In genomic region chr15:40445411-40446055, GRCh38 we compare ENCODE assay signal across 14 cellular contexts. TPM values are rescaled to one million over a fixed set of nuclear protein-coding genes. Genes with fewer than 3 reads are reported as not detected.
DNase-seq lines count a peak whose midpoint lies in the region; ATAC-seq and TF ChIP-seq lines count a peak whose summit lies in the region.
"Had no signal": no experiment of that assay in that cellular context is flagged by ENCODE, and none has a peak within 500 bp of the region (broad histone marks: within the 10 kb centered on the region; RNA-seq: fewer than 3 reads in every experiment).

No MANE protein-coding gene starts in this region.

- peak in 1 of 2 donors; percentile 41 for DNase-seq in heart right ventricle
- DNase-seq in left cardiac atrium: no peak
- peak; percentile 50 for DNase-seq in amniotic epithelial cell (ENCODE audit: low read depth)
- peak; percentile 53 for DNase-seq in iris pigment epithelial cell (ENCODE audit: low read depth)
- peak; percentile 32 for DNase-seq in transverse colon
- no peak for DNase-seq in stimulated activated CD4-positive, alpha-beta T cell treated with anti-CD3 and anti-CD28 coated beads, Interleukin-12 subunit alpha, Interleukin-12 subunit beta, amount 100 ng/mL, for 4 hours
- DNase-seq in islet precursor cell: no peak
- DNase-seq in SHP77 (lab: John Stamatoyannopoulos, UW): no peak
- DNase-seq: activated CD4-positive, alpha-beta T cell treated with anti-CD3 and anti-CD28 coated beads for 36 hours; DMS79 treated with DMSO at 0.1 percent for 48 hours; NCI-H1092 treated with DMSO at 0.1 percent for 48 hours; NCI-H82; right cardiac atrium; testis had no signal

- peak in 4 of 8 donors; percentile 16 to 40 (median 38) for ATAC-seq in heart right ventricle
- no peak for ATAC-seq in left cardiac atrium
- ATAC-seq: activated CD4-positive, alpha-beta T cell treated with anti-CD3 and anti-CD28 coated beads for 36 hours; right cardiac atrium had no signal

- WGBS in heart right ventricle, 2 donors: 48 to 60% methylated on average over 10 of the region's 10 CpGs
- WGBS in transverse colon (ENCODE audit: low coverage in 1 of 2), 2 donors: 17 to 31% methylated on average over 2 to 10 of the region's 10 CpGs

- peaks cover 3 to 61% (median 43%) of the 10 kb centered on the region in 9 donors for H3K4me1 ChIP-seq in heart right ventricle
- H3K4me1 ChIP-seq in transverse colon: peaks cover 16 to 52% (median 22%) of the 10 kb centered on the region in 4 donors

- in situ Hi-C loops in transverse colon (cut with MboI; ENCODE audit: low pct_ligation_motif_present in 1 of 4, low pct_unique_long_range_greater_than_20kb in 1 of 4, low sequenced_read_pairs in 3 of 4): no loop called here

- H3K36me3 ChIP-seq in heart right ventricle (no peaks in the 10 kb centered on the region), transverse colon (no peaks in the 10 kb centered on the region)

- TF ChIP-seq CTCF in heart right ventricle (IDR thresholded peaks at IDR 0.05): no peak
- no peak for TF ChIP-seq CTCF in transverse colon (IDR thresholded peaks at IDR 0.05)

- H3K9me3 ChIP-seq in heart right ventricle: no peaks in the 10 kb centered on the region
- H3K9me3 ChIP-seq in transverse colon: no peaks in the 10 kb centered on the region
- H3K9me3 ChIP-seq: testis had no signal

- intact Hi-C loops in heart right ventricle (cut with DNase I): loop anchor here in 3 of 10 donors (2.0 to 10.0 kb wide), 3 partner anchors 59 to 62 kb away; no protein-coding TSS in a partner anchor
- intact Hi-C loops in left cardiac atrium (cut with DNase I): loop anchor here in 1 of 2 donors (10.0 kb wide), 1 partner anchor 59 kb away; no protein-coding TSS in a partner anchor
- intact Hi-C loops in transverse colon (cut with DNase I; ENCODE audit: low total_unique reads): no loop called here

- TF ChIP-seq EP300 in transverse colon (IDR thresholded peaks at IDR 0.05; ENCODE audit: low read depth): no peak

- H3K27ac ChIP-seq in heart right ventricle: peak overlapping the region in 6 of 10 donors; percentile 3 to 58 (median 46)
- H3K27ac ChIP-seq in transverse colon: peak overlapping the region; percentile 2 to 52 (median 26)
- H3K27ac ChIP-seq: testis had no signal

- peaks cover 0 to 9% (median 0%) of the 10 kb centered on the region in 7 donors for H3K27me3 ChIP-seq in heart right ventricle
- no peaks in the 10 kb centered on the region for H3K27me3 ChIP-seq in transverse colon
- H3K27me3 ChIP-seq: testis had no signal

- H3K4me3 ChIP-seq in heart right ventricle (peak overlapping the region in 1 of 10 donors; percentile 0), transverse colon (no peak overlapping the region)
- H3K4me3 ChIP-seq: testis had no signal

- no peak for TF ChIP-seq POLR2A in transverse colon (IDR thresholded peaks at IDR 0.05)

RNA-seq across cellular contexts. Expression of gene BAHD1, which starts 4.8 kb away (rescaled TPM):
- total RNA-seq in heart right ventricle (10 to 100 TPM; 12.1 to 17.8 (median 16.0) TPM), left cardiac atrium (10 to 100 TPM; 14.5 to 14.8 TPM), transverse colon (10 to 100 TPM in 3 of 4 donors, 1 to 10 TPM in 1; 9.0 to 35.5 (median 26.4) TPM)
- 1 to 10 TPM; 8.9 to 9.7 TPM for polyA plus RNA-seq in heart right ventricle

RNA-seq across cellular contexts. Expression of gene CHST14, which starts 25.3 kb away (rescaled TPM):
- total RNA-seq in heart right ventricle (10 to 100 TPM in 2 of 10 donors, 1 to 10 TPM in 8; 5.7 to 11.5 (median 9.0) TPM), left cardiac atrium (10 to 100 TPM in 1 of 2 donors, 1 to 10 TPM in 1; 9.9 to 10.7 TPM), transverse colon (1 to 10 TPM in 3 of 4 donors, not detected in 1; 2.9 to 8.8 (median 4.1) TPM)
- 1 to 10 TPM; 5.3 to 8.8 TPM for polyA plus RNA-seq in heart right ventricle

RNA-seq across cellular contexts. Expression of gene IVD, which starts 39.9 kb away (rescaled TPM):
- 100 to 1,000 TPM in 7 of 10 donors, 10 to 100 TPM in 3; 71.1 to 143 (median 109) TPM for total RNA-seq in heart right ventricle
- 10 to 100 TPM; 42.2 to 44.4 TPM for polyA plus RNA-seq in heart right ventricle
- 10 to 100 TPM; 58.4 to 63.4 TPM for total RNA-seq in left cardiac atrium
- total RNA-seq in transverse colon: 100 to 1,000 TPM in 1 of 4 donors, 10 to 100 TPM in 3; 51.4 to 122 (median 58.7) TPM

Comparison
In these comparisons a context has a peak if more than half of its experiments do, and no peak if none do; other contexts are left out.
1. DNase-seq: peak in amniotic epithelial cell (single experiment), iris pigment epithelial cell (single experiment) and transverse colon (single experiment); none in left cardiac atrium (single experiment), stimulated activated CD4-positive, alpha-beta T cell treated with anti-CD3 and anti-CD28 coated beads, Interleukin-12 subunit alpha, Interleukin-12 subunit beta, amount 100 ng/mL, for 4 hours (single experiment), islet precursor cell (single experiment) and SHP77 (0 of 2).